Comparison of ENCODE assay signal across 26 cellular contexts in the genomic region with DNA sequence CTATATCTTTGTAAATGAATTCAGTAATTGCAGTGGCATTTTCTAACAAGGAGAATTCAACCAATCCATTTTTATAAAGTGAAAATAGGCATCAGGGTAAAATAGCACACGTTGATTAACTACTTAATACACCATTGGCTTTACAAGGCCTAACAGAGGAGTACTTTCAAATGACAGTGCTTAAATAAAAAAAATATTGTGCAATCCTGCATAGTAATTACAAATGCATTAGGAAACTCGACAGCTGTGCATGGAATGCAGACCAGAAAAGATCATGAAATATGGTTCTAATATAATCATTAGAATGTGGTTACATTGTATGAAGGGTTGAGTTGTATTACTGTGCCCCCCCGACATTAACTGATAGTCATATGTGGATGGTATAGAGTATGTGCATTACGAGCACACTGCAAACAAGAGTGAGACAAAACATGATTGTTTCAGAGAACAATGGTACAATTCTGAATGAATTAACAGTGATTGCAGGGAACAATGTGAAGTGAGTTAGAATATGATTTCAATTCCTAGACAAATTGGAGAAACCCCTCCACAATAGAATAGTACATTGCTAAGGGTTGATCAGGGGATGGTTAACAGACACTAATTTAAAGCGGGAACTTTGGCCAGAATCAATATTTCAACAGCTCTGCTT.
"Had no signal": no experiment of that assay in that cellular context is flagged by ENCODE, and none has a peak within 500 bp of the region (broad histone marks: within the 10 kb centered on the region; RNA-seq: fewer than 3 reads in every experiment).

No MANE protein-coding gene starts in this region.

- H3K27ac ChIP-seq: colonic mucosa, epithelial cell of prostate, gastrocnemius medialis, heart left ventricle, hepatocyte, left lung, ovary, right lobe of liver, thoracic aorta, tibial nerve, upper lobe of right lung, uterus had no signal

- H3K79me2 ChIP-seq: hepatocyte had no signal

- H3K4me2 ChIP-seq: hepatocyte had no signal

- H3K27me3 ChIP-seq: colonic mucosa, gastrocnemius medialis, heart left ventricle, hepatocyte, left lung, ovary, right lobe of liver, tibial nerve, upper lobe of right lung had no signal

- DNase-seq: colonic mucosa; effector CD8-positive, alpha-beta T cell; endodermal cell; foreskin fibroblast; gastrocnemius medialis; heart left ventricle; left cardiac atrium; left lung; mesendoderm; naive thymus-derived CD8-positive, alpha-beta T cell; occipital lobe; ovary; right lobe of liver; stimulated activated CD4-positive, alpha-beta T cell treated with anti-CD3 and anti-CD28 coated beads, Interleukin-2, amount 100 ng/mL, for 24 hours; stimulated activated CD4-positive, alpha-beta T cell treated with anti-CD3 and anti-CD28 coated beads, Interleukin-4, amount 100 ng/mL, for 24 hours; stimulated activated naive CD4-positive, alpha-beta T cell treated with Interleukin-2 at 50 U/mL for 16 hours; substantia nigra; upper lobe of right lung; uterus had no signal

- ATAC-seq: esophagus mucosa; gastrocnemius medialis; heart left ventricle; left cardiac atrium; left lung; naive thymus-derived CD8-positive, alpha-beta T cell; stimulated activated effector memory CD8-positive, alpha-beta T cell treated with anti-CD3 and anti-CD28 coated beads, Interleukin-12 subunit alpha, Interleukin-12 subunit beta, amount 100 ng/mL, for 72 hours; upper lobe of right lung had no signal

- H3K4me1 ChIP-seq: colonic mucosa, gastrocnemius medialis, heart left ventricle, left lung, tibial nerve, upper lobe of right lung, uterus had no signal

- H3K4me3 ChIP-seq: colonic mucosa, gastrocnemius medialis, heart left ventricle, hepatocyte, left lung, ovary, right lobe of liver, thoracic aorta, tibial nerve, upper lobe of right lung, uterus had no signal

- H3K9me3 ChIP-seq: colonic mucosa, gastrocnemius medialis, heart left ventricle, left lung, ovary, right lobe of liver, thoracic aorta, tibial nerve, upper lobe of right lung, uterus had no signal

- H2AFZ ChIP-seq: hepatocyte had no signal

- FAIRE-seq: islet of Langerhans had no signal

- H3K36me3 ChIP-seq: colonic mucosa, gastrocnemius medialis, heart left ventricle, left lung, ovary, right lobe of liver, thoracic aorta, tibial nerve, upper lobe of right lung, uterus had no signal
